8 cellular contexts compared by ENCODE assay signal in genomic region chr19:46426506-46427162, GRCh38. TPM values are rescaled to one million over a fixed set of nuclear protein-coding genes. Genes with fewer than 3 reads are reported as not detected.
DNase-seq lines count a peak whose midpoint lies in the region; ATAC-seq, FAIRE-seq and TF ChIP-seq lines count a peak whose summit lies in the region.

No MANE protein-coding gene starts in this region.

- peaks cover 81% of the 10 kb centered on the region for H3K27me3 Mint-ChIP-seq in central memory CD8-positive, alpha-beta T cell

- no peak for TF ChIP-seq EP300 in A549 (IDR thresholded peaks at IDR 0.05)

- peak overlapping the region; percentile 68 to 86 for H3K27ac ChIP-seq in A549
- peak overlapping the region; percentile 73 to 80 for H3K27ac ChIP-seq in kidney (ENCODE audit: low read depth in 2 of 2, low read length in 2 of 2)
- peak overlapping the region in 2 of 8 donors; percentile 17 to 53 for H3K27ac ChIP-seq in spleen

- no peaks in the 10 kb centered on the region for H3K36me3 ChIP-seq in kidney (ENCODE audit: control insufficient read depth in 1 of 2, insufficient read depth in 2 of 2, low read length in 2 of 2)
- H3K36me3 ChIP-seq in spleen: no peaks in the 10 kb centered on the region

- peak overlapping the region; percentile 76 for H3K4me2 ChIP-seq in A549

- POLR2A ChIA-PET in A549 (lab: Yijun Ruan, JAX): interaction anchor here (1.1 kb wide), 1 partner anchor 10 kb away, joined by 3 read pairs; no protein-coding TSS in a partner anchor

- peak overlapping the region; percentile 31 to 52 for H3K9ac ChIP-seq in kidney (ENCODE audit: low read length in 2 of 2)

- no peak; the same call in 1 of the 2 replicates for TF ChIP-seq POLR2A in A549 (IDR thresholded peaks at IDR 0.05; ENCODE audit: low read length)
- no peak for TF ChIP-seq POLR2A in spleen (IDR thresholded peaks at IDR 0.05)

- FAIRE-seq in A549 (lab: Jason Lieb, UNC) (no peak), kidney (lab: Jason Lieb, UNC) (no peak)

- H3K36me3 Mint-ChIP-seq in central memory CD8-positive, alpha-beta T cell (ENCODE audit: insufficient read depth): peaks cover 5% of the 10 kb centered on the region

- peak overlapping the region; percentile 76 for H3K4me3 Mint-ChIP-seq in central memory CD8-positive, alpha-beta T cell

- H3K9me3 ChIP-seq in A549 (no peaks in the 10 kb centered on the region), kidney (ENCODE audit: control insufficient read depth in 1 of 2, low read length in 2 of 2) (no peaks in the 10 kb centered on the region), spleen (no peaks in the 10 kb centered on the region)

- TF ChIP-seq CTCF in A549 (IDR thresholded peaks at IDR 0.05): no peak
- no peak for TF ChIP-seq CTCF in GM20000 (IDR thresholded peaks at IDR 0.05; ENCODE audit: extremely low read depth, missing control alignments)
- TF ChIP-seq CTCF in kidney (IDR thresholded peaks at IDR 0.05; ENCODE audit: borderline replicate concordance, extremely low read depth, insufficient read depth): no peak
- no peak for TF ChIP-seq CTCF in spleen (IDR thresholded peaks at IDR 0.05 in 8 of 11, conservative IDR thresholded peaks at IDR 0.05 in 3 of 11)

- peaks cover 33% of the 10 kb centered on the region for H3K4me1 Mint-ChIP-seq in central memory CD8-positive, alpha-beta T cell

- H3K27ac Mint-ChIP-seq in central memory CD8-positive, alpha-beta T cell (ENCODE audit: low read depth): no peak overlapping the region

- H3K9me3 Mint-ChIP-seq in central memory CD8-positive, alpha-beta T cell: no peaks in the 10 kb centered on the region

- 29% methylated on average over 32 of the region's 32 CpGs for WGBS in A549 (ENCODE audit: missing lambda C conversion rate)
- 1 to 6% (median 2%) methylated on average over 29 to 32 of the region's 32 CpGs for WGBS in spleen, 5 donors

- intact Hi-C loops in kidney (cut with DNase I): no loop called here
- intact Hi-C loops in spleen (cut with DNase I; ENCODE audit: low total_unique reads): no loop called here

- peaks cover 8% of the 10 kb centered on the region for H3K4me1 ChIP-seq in A549
- peaks cover 8 to 9% of the 10 kb centered on the region in 2 donors for H3K4me1 ChIP-seq in kidney (ENCODE audit: control insufficient read depth in 1 of 2, insufficient read depth in 1 of 2, low read depth in 1 of 2, low read length in 2 of 2)
- H3K4me1 ChIP-seq in spleen: peaks cover 4 to 32% (median 18%) of the 10 kb centered on the region in 6 donors

- no peak for TF ChIP-seq RAD21 in A549 (conservative IDR thresholded peaks at IDR 0.05 in 1 of 2, IDR thresholded peaks at IDR 0.05 in 1 of 2)

- H3K4me3 ChIP-seq in A549 (peak overlapping the region; percentile 55), kidney (ENCODE audit: low read length in 2 of 2) (peak overlapping the region; percentile 78 to 79), spleen (peak overlapping the region; percentile 18 to 65 (median 41))

- H3K27me3 ChIP-seq in spleen (replicated peaks in 1 of 7): peaks cover 0 to 94% (median 31%) of the 10 kb centered on the region in 7 donors

- ATAC-seq in A549: peak; percentile 90
- no peak for ATAC-seq in central memory CD8-positive, alpha-beta T cell (replicated peaks; ENCODE audit: extremely low read depth, poor library complexity, severe bottlenecking)
- no peak for ATAC-seq in GM21737 (IDR thresholded peaks at IDR 0.05; ENCODE audit: unreplicated experiment)
- ATAC-seq in HG03457 (IDR thresholded peaks at IDR 0.05; ENCODE audit: unreplicated experiment): no peak

- CTCF ChIA-PET in A549 (lab: Yijun Ruan, JAX): interaction anchor here (0.6 to 7.0 kb wide), 9 partner anchors 10 to 235 kb away, joined by 3 to 43 read pairs (median 5); no protein-coding TSS in a partner anchor

- DNase-seq in A549 (ENCODE audit: low read depth in 1 of 2, low spot score in 1 of 2) (peak; percentile 81 to 95), GM20000 (ENCODE audit: low spot score) (peak; percentile 66), OCI-M2 (lab: John Stamatoyannopoulos, UW; ENCODE audit: unreplicated experiment) (peak; percentile 82), kidney (peak; percentile 90), spleen (peak; percentile 79)
- DNase-seq in central memory CD8-positive, alpha-beta T cell (ENCODE audit: low spot score in 2 of 2): no peak

TF ChIP-seq in A549, 52 proteins besides CTCF, POLR2A, EP300 and RAD21:
- peak; percentile 23; the same call in 1 of the 2 replicates for TF ChIP-seq PHF8 (IDR thresholded peaks at IDR 0.05; ENCODE audit: borderline replicate concordance, low read depth)
- TF ChIP-seq REST (IDR thresholded peaks at IDR 0.05): no peak
- no peak for TF ChIP-seq MAZ (IDR thresholded peaks at IDR 0.05; ENCODE audit: borderline replicate concordance, low read depth, low read length)

RNA-seq across cellular contexts. Expression of gene PNMA8C, which starts 2.1 kb away (rescaled TPM):
- polyA plus RNA-seq in A549 (2011; rRNA removed): 0.01 TPM in 1 of 2 replicates, not detected in the other
- 0.01 TPM in 2 replicates for polyA plus RNA-seq in A549 (2012; cell fraction: cytosol; rRNA removed)
- polyA plus RNA-seq in A549 (2012; cell fraction: nucleus; rRNA removed): 0.04 TPM in 2 replicates
- not detected in 3 replicates for polyA plus RNA-seq in A549 (2017; fragmentation: RNase III; extraction: RNeasy Plus Mini Kit Qiagen cat#74134 plus additional on column Dnase treatment)
- polyA minus RNA-seq in A549 (2011; rRNA and poly(A)+ RNA removed): 0.08 TPM in 1 of 2 replicates, not detected in the other
- total RNA-seq in kidney: 0.09 TPM
- 0.09 TPM for polyA plus RNA-seq in kidney (ENCODE audit: insufficient read depth, low read depth, low replicate concordance)
- total RNA-seq in spleen: not detected
- under 1 TPM in 1 of 3 donors, not detected in 2; 0.03 TPM for polyA plus RNA-seq in spleen

RNA-seq across cellular contexts. Expression of gene CCDC8, which starts 13.3 kb away (rescaled TPM):
- 0.04 TPM in 1 of 2 replicates, not detected in the other for polyA plus RNA-seq in A549 (2011; rRNA removed)
- polyA plus RNA-seq in A549 (2012; cell fraction: cytosol; rRNA removed): 0.01 TPM in 1 of 2 replicates, not detected in the other
- 0.04 and 0.05 TPM in 2 replicates for polyA plus RNA-seq in A549 (2012; cell fraction: nucleus; rRNA removed)
- polyA plus RNA-seq in A549 (2017; fragmentation: RNase III; extraction: RNeasy Plus Mini Kit Qiagen cat#74134 plus additional on column Dnase treatment): 0.03 to 0.08 TPM in 2 of 3 replicates, not detected in the other
- not detected in 2 replicates for polyA minus RNA-seq in A549 (2011; rRNA and poly(A)+ RNA removed)
- 18.9 TPM for total RNA-seq in kidney
- polyA plus RNA-seq in kidney (ENCODE audit: insufficient read depth, low read depth, low replicate concordance): 21.0 TPM
- total RNA-seq in spleen: 1 to 10 TPM; 1.7 to 4.4 (median 2.6) TPM
- polyA plus RNA-seq in spleen: 1 to 10 TPM in 2 of 3 donors, under 1 TPM in 1; 0.46 to 1.2 (median 1.1) TPM

RNA-seq across cellular contexts. Expression of gene PNMA8A, which starts 44.7 kb away (rescaled TPM):
- polyA plus RNA-seq in A549 (2011; rRNA removed): 11.2 and 14.1 TPM in 2 replicates
- 5.0 and 5.6 TPM in 2 replicates for polyA plus RNA-seq in A549 (2012; cell fraction: cytosol; rRNA removed)
- 2.7 and 6.0 TPM in 2 replicates for polyA plus RNA-seq in A549 (2012; cell fraction: nucleus; rRNA removed)
- polyA plus RNA-seq in A549 (2017; fragmentation: RNase III; extraction: RNeasy Plus Mini Kit Qiagen cat#74134 plus additional on column Dnase treatment): 14.9 to 17.2 TPM (median 15.4 TPM) in 3 replicates
- 5.2 and 6.0 TPM in 2 replicates for polyA minus RNA-seq in A549 (2011; rRNA and poly(A)+ RNA removed)
- total RNA-seq in kidney: 16.2 TPM
- polyA plus RNA-seq in kidney (ENCODE audit: insufficient read depth, low read depth, low replicate concordance): 12.5 TPM
- 1 to 10 TPM in 4 of 7 donors, under 1 TPM in 3; 0.20 to 2.7 (median 1.7) TPM for total RNA-seq in spleen
- 1 to 10 TPM in 1 of 3 donors, under 1 TPM in 2; 0.13 to 1.8 (median 0.19) TPM for polyA plus RNA-seq in spleen

Comparison
In these comparisons a context has a peak if more than half of its experiments do, and no peak if none do; other contexts are left out.
1. ATAC-seq: peak in A549 (2 of 2); none in central memory CD8-positive, alpha-beta T cell (single experiment), GM21737 (single experiment) and HG03457 (single experiment).
2. DNase-seq: peak in A549 (2 of 2), GM20000 (single experiment), OCI-M2 (single experiment), kidney (single experiment) and spleen (single experiment); none in central memory CD8-positive, alpha-beta T cell (0 of 2).
3. Peak in every context shown above with its lines, with median percentiles within 50 percentile points of each other: H3K4me3 ChIP-seq.